In genomic region chr1:89483010-89483756, GRCh38 we compare ENCODE assay signal across 8 cellular contexts. TPM values are rescaled to one million over a fixed set of nuclear protein-coding genes. Genes with fewer than 3 reads are reported as not detected.
A peak's percentile ranks its signal among the peaks of the same experiment; 100 is the strongest.
DNase-seq lines count a peak whose midpoint lies in the region; ATAC-seq and TF ChIP-seq lines count a peak whose summit lies in the region.

No MANE protein-coding gene starts in this region.

- no peaks in the 10 kb centered on the region for H3K4me1 ChIP-seq in A673 (ENCODE audit: insufficient read depth, low read length, poor library complexity, severe bottlenecking)
- H3K4me1 ChIP-seq in neutrophil (ENCODE audit: control insufficient read depth in 1 of 2, insufficient read depth in 1 of 2, low read depth in 1 of 2, low read length in 1 of 2), result peaks cover 14 to 17% of the 10 kb centered on the region in 2 experiments

- H3K27ac Mint-ChIP-seq in activated T-helper 1 cell treated with anti-CD3 and anti-CD28 coated beads, Interleukin-12 subunit alpha, Interleukin-12 subunit beta, Interleukin-2, Interleukin-4 antibody, amounts not matched to agents 30 ng/mL and 10 ng/mL and 1 ng/mL, durations not matched to agents 14 hours and 24 hours and 36 hours, result no peak overlapping the region

- TF ChIP-seq CTCF in A673 (conservative IDR thresholded peaks at IDR 0.05; ENCODE audit: low read depth, low read length) (peak; percentile 81), neutrophil (IDR thresholded peaks at IDR 0.05) (peak; percentile 57)

- peaks cover 2% of the 10 kb centered on the region for H3K27me3 Mint-ChIP-seq in activated T-helper 1 cell treated with anti-CD3 and anti-CD28 coated beads, Interleukin-12 subunit alpha, Interleukin-12 subunit beta, Interleukin-2, Interleukin-4 antibody, amounts not matched to agents 30 ng/mL and 10 ng/mL and 1 ng/mL, durations not matched to agents 14 hours and 24 hours and 36 hours (ENCODE audit: insufficient read depth)

- peak; percentile 69 for ATAC-seq in GM19023 (IDR thresholded peaks at IDR 0.05; ENCODE audit: unreplicated experiment)

- peak; percentile 80 for DNase-seq in A673 (ENCODE audit: low spot score)
- peak; percentile 71 for DNase-seq in M059J (ENCODE audit: low read depth)
- DNase-seq in RPMI7951 (ENCODE audit: low read depth), result peak; percentile 68
- peak; percentile 58 for DNase-seq in activated T-helper 1 cell treated with anti-CD3 and anti-CD28 coated beads, Interleukin-12 subunit alpha, Interleukin-12 subunit beta, Interleukin-2, Interleukin-4 antibody, amounts not matched to agents 30 ng/mL and 10 ng/mL and 1 ng/mL, durations not matched to agents 14 hours and 24 hours and 36 hours (ENCODE audit: low spot score)
- DNase-seq in fibroblast of the conjunctiva (ENCODE audit: low read depth), result peak; percentile 83
- peak; percentile 99 for DNase-seq in superior temporal gyrus (ENCODE audit: extremely low spot score)

- CTCF ChIA-PET in A673 (lab: Charles Lee), result interaction anchor here (0.6 to 1.2 kb wide), 4 partner anchors 116 to 1305 kb away, joined by 3 to 8 read pairs (median 8); no protein-coding TSS in a partner anchor

- intact Hi-C loops in A673 (cut with micrococcal nuclease; ENCODE audit: unreplicated experiment), result loop anchor here (1.0 kb wide), 2 partner anchors 116 to 280 kb away; no protein-coding TSS in a partner anchor
- intact Hi-C loops in activated T-helper 1 cell treated with anti-CD3 and anti-CD28 coated beads, Interleukin-12 subunit alpha, Interleukin-12 subunit beta, Interleukin-2, Interleukin-4 antibody, amounts not matched to agents 30 ng/mL and 10 ng/mL and 1 ng/mL, durations not matched to agents 14 hours and 24 hours and 36 hours (cut with micrococcal nuclease), result loop anchor here (1.0 to 2.0 kb wide), 5 partner anchors 37 to 504 kb away; partner anchors contain the start of gene LRRC8B

- H3K4me1 Mint-ChIP-seq in activated T-helper 1 cell treated with anti-CD3 and anti-CD28 coated beads, Interleukin-12 subunit alpha, Interleukin-12 subunit beta, Interleukin-2, Interleukin-4 antibody, amounts not matched to agents 30 ng/mL and 10 ng/mL and 1 ng/mL, durations not matched to agents 14 hours and 24 hours and 36 hours (ENCODE audit: low read depth), result peaks cover 25% of the 10 kb centered on the region

- no peak overlapping the region for H3K4me3 Mint-ChIP-seq in activated T-helper 1 cell treated with anti-CD3 and anti-CD28 coated beads, Interleukin-12 subunit alpha, Interleukin-12 subunit beta, Interleukin-2, Interleukin-4 antibody, amounts not matched to agents 30 ng/mL and 10 ng/mL and 1 ng/mL, durations not matched to agents 14 hours and 24 hours and 36 hours

- H3K4me3 ChIP-seq in A673 (ENCODE audit: low read depth, low read length, poor library complexity, severe bottlenecking), result no peak overlapping the region
- H3K4me3 ChIP-seq in neutrophil (ENCODE audit: low read depth in 1 of 2, low read length in 1 of 2), result no peak overlapping the region

- H3K27me3 ChIP-seq in A673 (replicated peaks; ENCODE audit: insufficient read depth, low read depth, low read length, poor library complexity) (no peaks in the 10 kb centered on the region), neutrophil (no peaks in the 10 kb centered on the region)

- H3K36me3 ChIP-seq in A673 (ENCODE audit: insufficient read depth, low read length, poor library complexity, severe bottlenecking), result no peaks in the 10 kb centered on the region
- no peaks in the 10 kb centered on the region for H3K36me3 ChIP-seq in neutrophil

- no peaks in the 10 kb centered on the region for H3K36me3 Mint-ChIP-seq in activated T-helper 1 cell treated with anti-CD3 and anti-CD28 coated beads, Interleukin-12 subunit alpha, Interleukin-12 subunit beta, Interleukin-2, Interleukin-4 antibody, amounts not matched to agents 30 ng/mL and 10 ng/mL and 1 ng/mL, durations not matched to agents 14 hours and 24 hours and 36 hours (ENCODE audit: low read depth)

- H3K9me3 ChIP-seq in A673 (ENCODE audit: low read depth, low read length, poor library complexity, severe bottlenecking) (no peaks in the 10 kb centered on the region), neutrophil (no peaks in the 10 kb centered on the region)

- POLR2A ChIA-PET in A673 (lab: Charles Lee; ENCODE audit: low non-redundant PET), result no interaction called here

- H3K9me3 Mint-ChIP-seq in activated T-helper 1 cell treated with anti-CD3 and anti-CD28 coated beads, Interleukin-12 subunit alpha, Interleukin-12 subunit beta, Interleukin-2, Interleukin-4 antibody, amounts not matched to agents 30 ng/mL and 10 ng/mL and 1 ng/mL, durations not matched to agents 14 hours and 24 hours and 36 hours, result peaks cover 22% of the 10 kb centered on the region

- H3K27ac ChIP-seq in A673 (ENCODE audit: low read depth, low read length, poor library complexity, severe bottlenecking), result no peak overlapping the region
- no peak overlapping the region for H3K27ac ChIP-seq in neutrophil

- BruUV-seq in A673 (replicated peaks; lab: Mats Ljungman, UMichigan), result no TSS peak

RNA-seq across cellular contexts. Expression of gene LRRC8B, which starts 41.4 kb away (rescaled TPM):
- total RNA-seq in A673 (2021), result 18.9 and 20.0 TPM in 2 replicates
- 0.30 and 0.32 TPM in 2 replicates for total RNA-seq in M059J (2014; rRNA removed; shearing (Covaris generic))
- 0.49 and 1.1 TPM in 2 replicates for total RNA-seq in RPMI7951 (2014; rRNA removed; shearing (Covaris generic))
- 62.3 and 69.9 TPM in 2 replicates for total RNA-seq in activated T-helper 1 cell treated with anti-CD3 and anti-CD28 coated beads, Interleukin-12 subunit alpha, Interleukin-12 subunit beta, Interleukin-2, Interleukin-4 antibody, amounts not matched to agents 30 ng/mL and 10 ng/mL and 1 ng/mL, durations not matched to agents 14 hours and 24 hours and 36 hours
